Comparison of ENCODE assay signal across 35 cellular contexts in genomic region chr2:107657049-107657448, GRCh38.
"Had no signal": no experiment of that assay in that cellular context is flagged by ENCODE, and none has a peak within 500 bp of the region (broad histone marks: within the 10 kb centered on the region; RNA-seq: fewer than 3 reads in every experiment).

No MANE protein-coding gene starts in this region.

- H3K9me3 ChIP-seq: body of pancreas, breast epithelium had no signal

- H3K4me1 Mint-ChIP-seq: activated B cell treated with CpG ODN at 0.5 μM for 24 hours; activated CD4-positive, alpha-beta T cell treated with anti-CD3 and anti-CD28 coated beads, Interleukin-2, amount 10 ng/mL, durations not matched to agents 24 days and 14 days; activated naive CD8-positive, alpha-beta T cell treated with anti-CD3 and anti-CD28 coated beads for 36 hours; activated T-helper 17 cell treated with anti-CD3 and anti-CD28 coated beads, Interleukin-2, amount 50 U/mL, for 72 hours; T-helper 17 cell had no signal

- H3K9me3 Mint-ChIP-seq: activated CD4-positive, alpha-beta T cell treated with anti-CD3 and anti-CD28 coated beads, Interleukin-2, amount 10 ng/mL, durations not matched to agents 24 days and 14 days; activated CD8-positive, alpha-beta T cell treated with anti-CD3 and anti-CD28 coated beads for 36 hours; activated naive CD4-positive, alpha-beta T cell treated with anti-CD3 and anti-CD28 coated beads, Interleukin-2, amount 50 U/mL, for 72 hours; activated T-cell treated with anti-CD3 and anti-CD28 coated beads, Interleukin-2, amount 50 U/mL, for 4 hours; activated T-helper 17 cell treated with anti-CD3 and anti-CD28 coated beads, Interleukin-2, amount 50 U/mL, for 72 hours had no signal

- ATAC-seq: activated CD8-positive, alpha-beta T cell treated with anti-CD3 and anti-CD28 coated beads for 36 hours; activated naive CD4-positive, alpha-beta T cell treated with anti-CD3 and anti-CD28 coated beads, Interleukin-2, amount 50 U/mL, for 72 hours; activated T-cell treated with anti-CD3 and anti-CD28 coated beads, Interleukin-2, amount 50 U/mL, for 4 hours; activated T-cell treated with anti-CD3 and anti-CD28 coated beads, Interleukin-2, amount 50 U/mL, for 72 hours; activated T-helper 17 cell treated with anti-CD3 and anti-CD28 coated beads, Interleukin-2, amount 50 U/mL, for 72 hours; body of pancreas; T-helper 17 cell had no signal

- H3K27me3 ChIP-seq: adrenal gland, body of pancreas, brain microvascular endothelial cell, breast epithelium had no signal

- H3K4me3 ChIP-seq: adrenal gland, body of pancreas, breast epithelium had no signal

- H3K36me3 Mint-ChIP-seq: activated CD4-positive, alpha-beta memory T cell treated with anti-CD3 and anti-CD28 coated beads for 36 hours; activated naive CD4-positive, alpha-beta T cell treated with anti-CD3 and anti-CD28 coated beads, Interleukin-2, amount 50 U/mL, for 72 hours; activated naive CD8-positive, alpha-beta T cell treated with anti-CD3 and anti-CD28 coated beads for 36 hours had no signal

- H3K27me3 Mint-ChIP-seq: activated B cell treated with CpG ODN at 0.5 μM for 24 hours; activated CD4-positive, alpha-beta memory T cell treated with anti-CD3 and anti-CD28 coated beads for 36 hours; activated CD4-positive, alpha-beta T cell treated with anti-CD3 and anti-CD28 coated beads, Interleukin-2, amount 10 ng/mL, durations not matched to agents 24 days and 14 days; activated CD8-positive, alpha-beta T cell treated with anti-CD3 and anti-CD28 coated beads for 36 hours; activated naive CD8-positive, alpha-beta T cell treated with anti-CD3 and anti-CD28 coated beads for 36 hours; activated T-helper 17 cell treated with anti-CD3 and anti-CD28 coated beads, Interleukin-2, amount 50 U/mL, for 72 hours; T-helper 17 cell had no signal

- H3K27ac Mint-ChIP-seq: activated B cell treated with CpG ODN at 0.5 μM for 24 hours; activated CD4-positive, alpha-beta memory T cell treated with anti-CD3 and anti-CD28 coated beads for 36 hours; activated CD4-positive, alpha-beta T cell treated with anti-CD3 and anti-CD28 coated beads, Interleukin-2, amount 10 ng/mL, durations not matched to agents 24 days and 14 days; activated CD8-positive, alpha-beta T cell treated with anti-CD3 and anti-CD28 coated beads for 36 hours; activated naive CD4-positive, alpha-beta T cell treated with anti-CD3 and anti-CD28 coated beads for 36 hours; activated naive CD4-positive, alpha-beta T cell treated with anti-CD3 and anti-CD28 coated beads, Interleukin-2, amount 50 U/mL, for 72 hours; activated naive CD8-positive, alpha-beta T cell treated with anti-CD3 and anti-CD28 coated beads for 36 hours; activated T-cell treated with anti-CD3 and anti-CD28 coated beads, Interleukin-2, amount 50 U/mL, for 72 hours; activated T-helper 1 cell treated with anti-CD3 and anti-CD28 coated beads, Interleukin-12 subunit alpha, Interleukin-12 subunit beta, Interleukin-2, Interleukin-4 antibody, amounts not matched to agents 30 ng/mL and 10 ng/mL and 1 ng/mL, durations not matched to agents 14 hours and 24 hours and 36 hours; activated T-helper 17 cell treated with anti-CD3 and anti-CD28 coated beads, Interleukin-2, amount 50 U/mL, for 72 hours; T-helper 17 cell; T-helper 2 cell treated with Interferon-gamma antibody and Interleukin-4, amounts not matched to agents 5 μg/mL and 100 μg/mL, for 36 hours had no signal

- FAIRE-seq: astrocyte, TTC549 had no signal

- H3K4me3 Mint-ChIP-seq: activated B cell treated with CpG ODN at 0.5 μM for 24 hours; activated CD4-positive, alpha-beta memory T cell treated with anti-CD3 and anti-CD28 coated beads for 36 hours; activated CD4-positive, alpha-beta T cell treated with anti-CD3 and anti-CD28 coated beads, Interleukin-2, amount 10 ng/mL, durations not matched to agents 24 days and 14 days; activated CD8-positive, alpha-beta T cell treated with anti-CD3 and anti-CD28 coated beads for 36 hours; activated naive CD4-positive, alpha-beta T cell treated with anti-CD3 and anti-CD28 coated beads for 36 hours; activated naive CD8-positive, alpha-beta T cell treated with anti-CD3 and anti-CD28 coated beads for 36 hours; activated T-cell treated with anti-CD3 and anti-CD28 coated beads, Interleukin-2, amount 50 U/mL, for 4 hours; activated T-cell treated with anti-CD3 and anti-CD28 coated beads, Interleukin-2, amount 50 U/mL, for 72 hours; activated T-helper 1 cell treated with anti-CD3 and anti-CD28 coated beads, Interleukin-12 subunit alpha, Interleukin-12 subunit beta, Interleukin-2, Interleukin-4 antibody, amounts not matched to agents 30 ng/mL and 10 ng/mL and 1 ng/mL, durations not matched to agents 14 hours and 24 hours and 36 hours; activated T-helper 17 cell treated with anti-CD3 and anti-CD28 coated beads, Interleukin-2, amount 50 U/mL, for 72 hours; T-helper 17 cell; T-helper 2 cell treated with Interferon-gamma antibody and Interleukin-4, amounts not matched to agents 5 μg/mL and 100 μg/mL, for 36 hours had no signal

- H3K4me1 ChIP-seq: adrenal gland, body of pancreas, breast epithelium had no signal

- DNase-seq: activated B cell treated with CpG ODN at 0.5 μM for 24 hours; activated CD4-positive, alpha-beta memory T cell treated with anti-CD3 and anti-CD28 coated beads for 36 hours; activated CD4-positive, alpha-beta T cell treated with anti-CD3 and anti-CD28 coated beads for 4 hours; activated CD4-positive, alpha-beta T cell treated with anti-CD3 and anti-CD28 coated beads, Interleukin-2, amount 10 ng/mL, durations not matched to agents 24 days and 14 days; activated CD4-positive, alpha-beta T cell treated with anti-CD3 and anti-CD28 coated beads, Interleukin-2, amount 50 U/mL, for 1 hour; activated CD4-positive, alpha-beta T cell treated with anti-CD3 and anti-CD28 coated beads, Interleukin-2, amount 50 U/mL, for 4 hours; activated CD4-positive, CD25-positive, alpha-beta regulatory T cell treated with anti-CD3 and anti-CD28 coated beads, Interleukin-2, amount 50 U/mL, for 72 hours; activated CD8-positive, alpha-beta memory T cell treated with anti-CD3 and anti-CD28 coated beads, Interleukin-2, amount 50 U/mL, for 4 hours; activated CD8-positive, alpha-beta T cell treated with anti-CD3 and anti-CD28 coated beads for 36 hours; activated effector memory CD4-positive, alpha-beta T cell treated with anti-CD3 and anti-CD28 coated beads, Interleukin-2, amount 50 U/mL, for 16 hours; activated gamma-delta T cell treated with Interleukin-2 at 50 U/mL for 16 hours; activated naive CD4-positive, alpha-beta T cell; activated naive CD4-positive, alpha-beta T cell treated with anti-CD3 and anti-CD28 coated beads for 36 hours; activated naive CD4-positive, alpha-beta T cell treated with anti-CD3 and anti-CD28 coated beads, Interleukin-2, amount 50 U/mL, for 16 hours; activated naive CD8-positive, alpha-beta T cell treated with anti-CD3 and anti-CD28 coated beads for 36 hours; activated T-cell treated with anti-CD3 and anti-CD28 coated beads for 4 hours; activated T-cell treated with anti-CD3 and anti-CD28 coated beads, Interleukin-2, amount 50 U/mL, for 1 hour; activated T-cell treated with anti-CD3 and anti-CD28 coated beads, Interleukin-2, amount 50 U/mL, for 4 hours; activated T-cell treated with anti-CD3 and anti-CD28 coated beads, Interleukin-2, amount 50 U/mL, for 72 hours; adrenal gland; amniotic stem cell; aorta; body of pancreas; brain microvascular endothelial cell; central memory CD4-positive, alpha-beta T cell; T-helper 17 cell; T-helper 9 cell had no signal

- H3K36me3 ChIP-seq: adrenal gland, brain microvascular endothelial cell, breast epithelium had no signal

- H3K27ac ChIP-seq: adrenal gland, body of pancreas, brain microvascular endothelial cell, breast epithelium, VCaP had no signal
